In genomic region chr12:6370576-6370935, GRCh38 we compare ENCODE assay signal across 13 cellular contexts. TPM values are rescaled to one million over a fixed set of nuclear protein-coding genes. Genes with fewer than 3 reads are reported as not detected.
DNase-seq lines count a peak whose midpoint lies in the region; ATAC-seq and TF ChIP-seq lines count a peak whose summit lies in the region.
"Had no signal": no experiment of that assay in that cellular context is flagged by ENCODE, and none has a peak within 500 bp of the region (broad histone marks: within the 10 kb centered on the region; RNA-seq: fewer than 3 reads in every experiment).

No MANE protein-coding gene starts in this region.

- no peak overlapping the region for H2AFZ ChIP-seq in mammary epithelial cell (ENCODE audit: low read depth, low read length)

- 67% methylated on average over 4 of the region's 4 CpGs for WGBS in mammary epithelial cell (ENCODE audit: low coverage, missing lambda C conversion rate)
- 82 to 88% methylated on average over 4 of the region's 4 CpGs for WGBS in upper lobe of left lung, 2 donors

- H3K4me3 ChIP-seq in mammary epithelial cell (replicated peaks in 1 of 3; ENCODE audit: insufficient read depth in 1 of 3, low read depth in 2 of 3, low read length in 3 of 3) (peak overlapping the region; percentile 8 to 41 (median 24)), mucosa of rectum (ENCODE audit: low read length in 2 of 2) (peak overlapping the region; percentile 59 to 61), upper lobe of left lung (peak overlapping the region in 3 of 4 donors; percentile 24 to 32 (median 26))
- H3K4me3 ChIP-seq: mucosa of descending colon had no signal

- no TSS peak for BruUV-seq in mammary epithelial cell (replicated peaks; lab: Mats Ljungman, UMichigan)

- H3K79me2 ChIP-seq in mammary epithelial cell (ENCODE audit: insufficient read depth, low read length), result peaks cover 98% of the 10 kb centered on the region

- peaks cover 14% of the 10 kb centered on the region for H4K20me1 ChIP-seq in mammary epithelial cell (ENCODE audit: insufficient read depth, low read length)

- H3K27ac ChIP-seq in mammary epithelial cell (ENCODE audit: insufficient read depth, low read depth, low read length) (peak overlapping the region; percentile 73), mucosa of rectum (ENCODE audit: low read depth in 2 of 2, low read length in 2 of 2) (peak overlapping the region; percentile 67 to 99), upper lobe of left lung (peak overlapping the region; percentile 12 to 90 (median 84))

- H3K4me1 Mint-ChIP-seq in activated CD4-positive, alpha-beta T cell treated with anti-CD3 and anti-CD28 coated beads for 36 hours, result peaks cover 34% of the 10 kb centered on the region
- H3K4me1 Mint-ChIP-seq in activated CD4-positive, alpha-beta T cell treated with anti-CD3 and anti-CD28 coated beads, Interleukin-2, amount 10 ng/mL, durations not matched to agents 24 days and 14 days, result peaks cover 31% of the 10 kb centered on the region

- TF ChIP-seq POLR2A in upper lobe of left lung (IDR thresholded peaks at IDR 0.05), result no peak

- POLR2A ChIA-PET in activated CD4-positive, alpha-beta T cell treated with anti-CD3 and anti-CD28 coated beads for 36 hours (lab: Charles Lee), result no interaction called here

- no peaks in the 10 kb centered on the region for H3K27me3 Mint-ChIP-seq in activated CD4-positive, alpha-beta T cell treated with anti-CD3 and anti-CD28 coated beads for 36 hours
- H3K27me3 Mint-ChIP-seq in activated CD4-positive, alpha-beta T cell treated with anti-CD3 and anti-CD28 coated beads, Interleukin-2, amount 10 ng/mL, durations not matched to agents 24 days and 14 days, result peaks cover under 1% of the 10 kb centered on the region
- H3K27me3 Mint-ChIP-seq: activated T-cell treated with anti-CD3 and anti-CD28 coated beads, Interleukin-2, amount 50 U/mL, for 24 hours had no signal

- no peak overlapping the region for H3K4me3 Mint-ChIP-seq in activated CD4-positive, alpha-beta T cell treated with anti-CD3 and anti-CD28 coated beads for 36 hours
- no peak overlapping the region for H3K4me3 Mint-ChIP-seq in activated CD4-positive, alpha-beta T cell treated with anti-CD3 and anti-CD28 coated beads, Interleukin-2, amount 10 ng/mL, durations not matched to agents 24 days and 14 days
- H3K4me3 Mint-ChIP-seq: activated T-cell treated with anti-CD3 and anti-CD28 coated beads, Interleukin-2, amount 50 U/mL, for 24 hours; stimulated activated memory B cell treated with anti-CD40 and anti-IgM and Interleukin-4, amounts not matched to agents 10 μg/mL and 1 μg/mL and 100 μg/mL, for 72 hours had no signal

- CTCF ChIA-PET in activated CD4-positive, alpha-beta T cell treated with anti-CD3 and anti-CD28 coated beads for 36 hours (lab: Charles Lee), result no interaction called here
- CTCF ChIA-PET in mammary epithelial cell (lab: Charles Lee; ENCODE audit: low non-redundant PET), result interaction anchor here (0.7 kb wide), 2 partner anchors 35 to 58 kb away, joined by 3 read pairs; no protein-coding TSS in a partner anchor

- peak overlapping the region; percentile 54 for H3K9ac ChIP-seq in mammary epithelial cell (ENCODE audit: insufficient read depth, low read length)
- peak overlapping the region; percentile 57 to 77 for H3K9ac ChIP-seq in mucosa of rectum (ENCODE audit: low read depth in 1 of 2, low read length in 2 of 2)

- intact Hi-C loops in activated CD4-positive, alpha-beta T cell treated with anti-CD3 and anti-CD28 coated beads for 36 hours (cut with DNase I, micrococcal nuclease), result loop anchor here in 1 of 2 experiments (5.0 kb wide), 1 partner anchor 33 kb away; no protein-coding TSS in a partner anchor
- intact Hi-C loops in activated CD4-positive, alpha-beta T cell treated with anti-CD3 and anti-CD28 coated beads, Interleukin-2, amount 10 ng/mL, durations not matched to agents 24 days and 14 days (cut with micrococcal nuclease), result no loop called here
- intact Hi-C loops in mammary epithelial cell (cut with micrococcal nuclease), result loop anchor here (10.0 kb wide), 1 partner anchor 156 kb away; no protein-coding TSS in a partner anchor

- no peak for TF ChIP-seq EP300 in upper lobe of left lung (IDR thresholded peaks at IDR 0.05)

- H3K36me3 ChIP-seq in mammary epithelial cell (ENCODE audit: insufficient read depth, low read length) (peaks cover 4% of the 10 kb centered on the region), mucosa of rectum (ENCODE audit: control insufficient read depth in 2 of 2, insufficient read depth in 2 of 2, low read length in 2 of 2) (peaks cover 0 to 11% of the 10 kb centered on the region in 2 donors), upper lobe of left lung (no peaks in the 10 kb centered on the region)

- H3K4me1 ChIP-seq in mammary epithelial cell (ENCODE audit: insufficient read depth, low read length) (peaks cover 34% of the 10 kb centered on the region), mucosa of rectum (ENCODE audit: control insufficient read depth in 2 of 2, insufficient read depth in 2 of 2, low read length in 2 of 2) (peaks cover 46 to 49% of the 10 kb centered on the region in 2 donors), upper lobe of left lung (peaks cover 36 to 52% (median 45%) of the 10 kb centered on the region in 4 donors)

- H3K27ac Mint-ChIP-seq in activated CD4-positive, alpha-beta T cell treated with anti-CD3 and anti-CD28 coated beads for 36 hours, result peak overlapping the region; percentile 59
- H3K27ac Mint-ChIP-seq in activated CD4-positive, alpha-beta T cell treated with anti-CD3 and anti-CD28 coated beads, Interleukin-2, amount 10 ng/mL, durations not matched to agents 24 days and 14 days, result no peak overlapping the region
- H3K27ac Mint-ChIP-seq: stimulated activated memory B cell treated with anti-CD40 and anti-IgM and Interleukin-4, amounts not matched to agents 10 μg/mL and 1 μg/mL and 100 μg/mL, for 72 hours had no signal

- H3K36me3 Mint-ChIP-seq in activated CD4-positive, alpha-beta T cell treated with anti-CD3 and anti-CD28 coated beads for 36 hours (ENCODE audit: low read depth), result no peaks in the 10 kb centered on the region
- H3K36me3 Mint-ChIP-seq in activated CD4-positive, alpha-beta T cell treated with anti-CD3 and anti-CD28 coated beads, Interleukin-2, amount 10 ng/mL, durations not matched to agents 24 days and 14 days (ENCODE audit: low read depth), result no peaks in the 10 kb centered on the region
- H3K36me3 Mint-ChIP-seq: stimulated activated memory B cell treated with anti-CD40 and anti-IgM and Interleukin-4, amounts not matched to agents 10 μg/mL and 1 μg/mL and 100 μg/mL, for 72 hours had no signal

- no peaks in the 10 kb centered on the region for H3K9me3 Mint-ChIP-seq in activated CD4-positive, alpha-beta T cell treated with anti-CD3 and anti-CD28 coated beads for 36 hours (ENCODE audit: low read depth)
- H3K9me3 Mint-ChIP-seq in activated CD4-positive, alpha-beta T cell treated with anti-CD3 and anti-CD28 coated beads, Interleukin-2, amount 10 ng/mL, durations not matched to agents 24 days and 14 days, result no peaks in the 10 kb centered on the region
- H3K9me3 Mint-ChIP-seq: activated T-cell treated with anti-CD3 and anti-CD28 coated beads, Interleukin-2, amount 50 U/mL, for 24 hours had no signal

- in situ Hi-C loops in mammary epithelial cell (cut with MboI; ENCODE audit: low sequenced_read_pairs in 2 of 2), result loop anchor here in 1 of 2 donors (5.0 kb wide), 1 partner anchor 33 kb away; no protein-coding TSS in a partner anchor

- dilution Hi-C loops in mammary epithelial cell (cut with HindIII; ENCODE audit: low sequenced_read_pairs), result no loop called here

- ATAC-seq in activated CD4-positive, alpha-beta T cell treated with anti-CD3 and anti-CD28 coated beads for 36 hours, result no peak
- no peak for ATAC-seq in upper lobe of left lung (ENCODE audit: low FRiP score in 2 of 2)
- ATAC-seq in GM18909 (IDR thresholded peaks at IDR 0.05; ENCODE audit: poor library complexity, unreplicated experiment), result no peak
- ATAC-seq in GM21529 (IDR thresholded peaks at IDR 0.05; ENCODE audit: unreplicated experiment), result no peak
- ATAC-seq in HG03159 (IDR thresholded peaks at IDR 0.05; ENCODE audit: unreplicated experiment), result no peak
- ATAC-seq: stimulated activated memory B cell treated with anti-CD40 and anti-IgM and Interleukin-4, amounts not matched to agents 10 μg/mL and 1 μg/mL and 100 μg/mL, for 72 hours had no signal

- DNase-seq in activated CD4-positive, alpha-beta T cell treated with anti-CD3 and anti-CD28 coated beads for 36 hours, result no peak
- no peak for DNase-seq in activated CD4-positive, alpha-beta T cell treated with anti-CD3 and anti-CD28 coated beads, Interleukin-2, amount 10 ng/mL, durations not matched to agents 24 days and 14 days
- DNase-seq in mammary epithelial cell (no peak), upper lobe of left lung (no peak)
- DNase-seq: activated T-cell treated with anti-CD3 and anti-CD28 coated beads, Interleukin-2, amount 50 U/mL, for 24 hours; stimulated activated CD4-positive, alpha-beta T cell treated with anti-CD3 and anti-CD28 coated beads, Interleukin-15, amount 100 ng/mL, for 24 hours had no signal

- H3K9me3 ChIP-seq in mammary epithelial cell (replicated peaks; ENCODE audit: insufficient read depth, low read length) (no peaks in the 10 kb centered on the region), mucosa of rectum (ENCODE audit: control insufficient read depth in 2 of 2, low read length in 2 of 2) (no peaks in the 10 kb centered on the region), upper lobe of left lung (no peaks in the 10 kb centered on the region)
- H3K9me3 ChIP-seq: mucosa of descending colon had no signal

- no peaks in the 10 kb centered on the region for H3K27me3 ChIP-seq in mammary epithelial cell (ENCODE audit: insufficient read depth, low read length)
- H3K27me3 ChIP-seq in mucosa of rectum (ENCODE audit: control insufficient read depth in 2 of 2, insufficient read depth in 2 of 2, low read length in 2 of 2), result peaks cover 0 to 3% of the 10 kb centered on the region in 2 donors
- H3K27me3 ChIP-seq in upper lobe of left lung, result no peaks in the 10 kb centered on the region

- peak overlapping the region; percentile 82 for H3K4me2 ChIP-seq in mammary epithelial cell (ENCODE audit: insufficient read depth, low read depth, low read length)

- TF ChIP-seq CTCF in mammary epithelial cell (conservative IDR thresholded peaks at IDR 0.05 in 1 of 2, IDR thresholded peaks at IDR 0.05 in 1 of 2; ENCODE audit: extremely low read depth in 1 of 2, insufficient read depth in 1 of 2, low read depth in 1 of 2, low read length in 2 of 2) (no peak), upper lobe of left lung (IDR thresholded peaks at IDR 0.05) (no peak)

RNA-seq across cellular contexts. Expression of gene SCNN1A, which starts 4.8 kb away (rescaled TPM):
- under 1 TPM in 1 of 2 experiments, not detected in 1; 0.05 TPM for total RNA-seq in activated CD4-positive, alpha-beta T cell treated with anti-CD3 and anti-CD28 coated beads for 36 hours
- not detected in 2 replicates for total RNA-seq in activated CD4-positive, alpha-beta T cell treated with anti-CD3 and anti-CD28 coated beads, Interleukin-2, amount 10 ng/mL, durations not matched to agents 24 days and 14 days
- 100 to 1,000 TPM; 171 to 202 TPM for total RNA-seq in mammary epithelial cell
- polyA plus RNA-seq in mammary epithelial cell, result 174 TPM
- 383 TPM for polyA minus RNA-seq in mammary epithelial cell
- total RNA-seq in upper lobe of left lung, result 100 to 1,000 TPM; 153 to 594 (median 346) TPM
- total RNA-seq: A673 had no signal

RNA-seq across cellular contexts. Expression of gene LTBR, which starts 13.4 kb away (rescaled TPM):
- total RNA-seq in activated CD4-positive, alpha-beta T cell treated with anti-CD3 and anti-CD28 coated beads for 36 hours, result 1 to 10 TPM in 1 of 2 experiments, under 1 TPM in 1; 0.57 to 1.1 TPM
- total RNA-seq in activated CD4-positive, alpha-beta T cell treated with anti-CD3 and anti-CD28 coated beads, Interleukin-2, amount 10 ng/mL, durations not matched to agents 24 days and 14 days, result 1.7 and 2.1 TPM in 2 replicates
- 100 to 1,000 TPM; 134 to 149 TPM for total RNA-seq in mammary epithelial cell
- polyA plus RNA-seq in mammary epithelial cell, result 119 TPM
- polyA minus RNA-seq in mammary epithelial cell, result 89.5 TPM
- 100 to 1,000 TPM in 5 of 6 donors, 10 to 100 TPM in 1; 84.9 to 207 (median 150) TPM for total RNA-seq in upper lobe of left lung

RNA-seq across cellular contexts. Expression of gene TNFRSF1A, which starts 28.7 kb away (rescaled TPM):
- 10 to 100 TPM; 42.1 to 58.7 TPM for total RNA-seq in activated CD4-positive, alpha-beta T cell treated with anti-CD3 and anti-CD28 coated beads for 36 hours
- total RNA-seq in activated CD4-positive, alpha-beta T cell treated with anti-CD3 and anti-CD28 coated beads, Interleukin-2, amount 10 ng/mL, durations not matched to agents 24 days and 14 days, result 52.7 and 54.4 TPM in 2 replicates
- total RNA-seq in mammary epithelial cell (100 to 1,000 TPM; 107 to 195 TPM), upper lobe of left lung (100 to 1,000 TPM; 140 to 425 (median 202) TPM)
- polyA plus RNA-seq in mammary epithelial cell, result 87.6 TPM
- 191 TPM for polyA minus RNA-seq in mammary epithelial cell

Comparison
In these comparisons a context has a peak if more than half of its experiments do, and no peak if none do; other contexts are left out.
1. RNA of gene SCNN1A, which starts 4.8 kb away (total RNA-seq): 153 to 594 TPM in upper lobe of left lung and 171 to 202 TPM in mammary epithelial cell; 0.05 TPM in activated CD4-positive, alpha-beta T cell treated with anti-CD3 and anti-CD28 coated beads for 36 hours and not detected in activated CD4-positive, alpha-beta T cell treated with anti-CD3 and anti-CD28 coated beads, Interleukin-2, amount 10 ng/mL, durations not matched to agents 24 days and 14 days; every median in the first group is over 100 times any median in the second.
2. RNA of gene LTBR, which starts 13.4 kb away (total RNA-seq): 84.9 to 207 TPM in upper lobe of left lung and 134 to 149 TPM in mammary epithelial cell; 1.7 to 2.1 TPM in activated CD4-positive, alpha-beta T cell treated with anti-CD3 and anti-CD28 coated beads, Interleukin-2, amount 10 ng/mL, durations not matched to agents 24 days and 14 days and 0.57 to 1.1 TPM in activated CD4-positive, alpha-beta T cell treated with anti-CD3 and anti-CD28 coated beads for 36 hours; every median in the first group is over 10 times any median in the second.
3. Peak in every context shown above with its lines, with median percentiles within 50 percentile points of each other: H3K27ac ChIP-seq and H3K4me3 ChIP-seq.